ENCODE assay signal across 8 cellular contexts in genomic region chr20:34876161-34877001, GRCh38. TPM values are rescaled to one million over a fixed set of nuclear protein-coding genes. Genes with fewer than 3 reads are reported as not detected.
DNase-seq lines count a peak whose midpoint lies in the region; ATAC-seq and TF ChIP-seq lines count a peak whose summit lies in the region.

Gene ACSS2, plus strand, starts transcription at chr20:34876612. Its CDS starts 34 bp downstream, at chr20:34876646.

- H3K4me1 ChIP-seq in adrenal gland (replicated peaks in 1 of 2) (peaks cover 16 to 51% of the 10 kb centered on the region in 2 donors), heart left ventricle (peaks cover 2 to 65% (median 38%) of the 10 kb centered on the region in 12 donors), transverse colon (peaks cover 19 to 77% (median 59%) of the 10 kb centered on the region in 4 donors)

- POLR2A ChIA-PET in GM10248 (lab: Yijun Ruan, JAX), result interaction anchor here (0.6 to 0.7 kb wide), 2 partner anchors 97 to 216 kb away, joined by 3 to 5 read pairs; partner anchors contain the start of gene TRPC4AP

- H3K36me3 ChIP-seq in adrenal gland (replicated peaks in 1 of 2) (no peaks in the 10 kb centered on the region), heart left ventricle (no peaks in the 10 kb centered on the region), transverse colon (no peaks in the 10 kb centered on the region)

- peak; percentile 93 for DNase-seq in GM10248 (ENCODE audit: extremely low spot score)
- peak; percentile 98 for DNase-seq in NCI-H1436 (lab: John Stamatoyannopoulos, UW)
- peak; percentile 88 to 98 (median 92) for DNase-seq in T-helper 1 cell
- peak; percentile 100 for DNase-seq in adrenal gland
- peak; percentile 99 to 100 (median 100) for DNase-seq in heart left ventricle
- peak; percentile 98 for DNase-seq in pons (ENCODE audit: low spot score)
- peak; percentile 100 for DNase-seq in transverse colon

- TF ChIP-seq EP300 in transverse colon (IDR thresholded peaks at IDR 0.05; ENCODE audit: low read depth), result no peak

- H3K4me3 ChIP-seq in adrenal gland (peak within 1 kb of the TSS; percentile 56 to 86 (median 74)), heart left ventricle (peak within 1 kb of the TSS; percentile 58 to 98 (median 78)), transverse colon (peak within 1 kb of the TSS; percentile 62 to 98 (median 84))

- CTCF ChIA-PET in GM10248 (lab: Yijun Ruan, JAX), result interaction anchor here (0.9 to 5.2 kb wide), 12 partner anchors 10 to 394 kb away, joined by 3 to 55 read pairs (median 9); partner anchors contain the start of genes GSS, MYH7B and TRPC4AP

- H3K27ac ChIP-seq in adrenal gland (peak within 1 kb of the TSS; percentile 87 to 94 (median 88)), heart left ventricle (peak within 1 kb of the TSS; percentile 66 to 95 (median 90)), transverse colon (peak within 1 kb of the TSS; percentile 89 to 97 (median 94))

- H3K27me3 ChIP-seq in adrenal gland (no peaks in the 10 kb centered on the region), heart left ventricle (no peaks in the 10 kb centered on the region), transverse colon (no peaks in the 10 kb centered on the region)

- peak; percentile 65 for ATAC-seq in HG02678 (IDR thresholded peaks at IDR 0.05; ENCODE audit: unreplicated experiment)
- ATAC-seq in heart left ventricle, result peak; percentile 89 to 94 (median 92)

- TF ChIP-seq POLR2A in adrenal gland (IDR thresholded peaks at IDR 0.05), result peak; percentile 70 to 84
- TF ChIP-seq POLR2A in heart left ventricle (IDR thresholded peaks at IDR 0.05), result peak; percentile 65 to 94
- peak; percentile 93 for TF ChIP-seq POLR2A in transverse colon (IDR thresholded peaks at IDR 0.05)

- H3K9me3 ChIP-seq in adrenal gland (replicated peaks in 1 of 3) (no peaks in the 10 kb centered on the region), heart left ventricle (no peaks in the 10 kb centered on the region), transverse colon (no peaks in the 10 kb centered on the region)

- TF ChIP-seq CTCF in GM10248 (IDR thresholded peaks at IDR 0.05; ENCODE audit: control extremely low read depth, extremely low read depth, low read depth, missing control alignments) (no peak), adrenal gland (IDR thresholded peaks at IDR 0.05) (no peak), heart left ventricle (IDR thresholded peaks at IDR 0.05) (no peak), transverse colon (IDR thresholded peaks at IDR 0.05) (no peak)

- WGBS in adrenal gland, 4 donors, result 1% methylated on average over 30 to 61 of the region's 61 CpGs
- WGBS in heart left ventricle, 4 donors, result 0 to 2% (median 1%) methylated on average over 30 to 61 of the region's 61 CpGs
- 1 to 3% methylated on average over 6 to 56 of the region's 61 CpGs for WGBS in transverse colon (ENCODE audit: low coverage in 1 of 2), 2 donors

- in situ Hi-C loops in transverse colon (cut with MboI; ENCODE audit: low pct_ligation_motif_present in 1 of 4, low pct_unique_long_range_greater_than_20kb in 1 of 4, low sequenced_read_pairs in 3 of 4), result no loop called here

- intact Hi-C loops in adrenal gland (cut with DNase I), result no loop called here
- intact Hi-C loops in heart left ventricle (cut with DNase I), result loop anchor here in 6 of 10 donors (1.0 to 10.0 kb wide), 5 partner anchors 79 to 398 kb away; partner anchors contain the start of genes MMP24OS (in 2 of the 6), TRPC4AP (in 2 of the 6), GSS (in 1 of the 6) and MYH7B (in 1 of the 6)
- intact Hi-C loops in transverse colon (cut with DNase I; ENCODE audit: low total_unique reads), result no loop called here

RNA-seq across cellular contexts. Expression of gene ACSS2, which starts in this region (rescaled TPM):
- total RNA-seq in adrenal gland (100 to 1,000 TPM in 6 of 8 donors, 10 to 100 TPM in 2; 81.4 to 353 (median 128) TPM), heart left ventricle (100 to 1,000 TPM in 4 of 9 donors, 10 to 100 TPM in 5; 87.1 to 113 (median 99.7) TPM), transverse colon (100 to 1,000 TPM; 257 to 393 (median 359) TPM)
- polyA plus RNA-seq in adrenal gland (100 to 1,000 TPM; 148 to 386 (median 161) TPM), heart left ventricle (100 to 1,000 TPM in 1 of 2 donors, 10 to 100 TPM in 1; 72.6 to 117 TPM)

Comparison
In these comparisons a context has a peak if more than half of its experiments do, and no peak if none do; other contexts are left out.
1. Peak in every context shown above with its lines: DNase-seq, ATAC-seq, H3K4me3 ChIP-seq and H3K27ac ChIP-seq.
2. intact Hi-C loops: an anchor here in heart left ventricle (1.0 to 10.0 kb wide); none called in adrenal gland and transverse colon.